7 cellular contexts compared by ENCODE assay signal in genomic region chr16:56681939-56682702, GRCh38. TPM values are rescaled to one million over a fixed set of nuclear protein-coding genes. Genes with fewer than 3 reads are reported as not detected.
DNase-seq lines count a peak whose midpoint lies in the region; ATAC-seq, FAIRE-seq and TF ChIP-seq lines count a peak whose summit lies in the region.

TSS of gene MT1X (plus strand) at chr16:56682470. CDS start at chr16:56682541, 71 bp downstream.

- TF ChIP-seq CTCF in astrocyte (IDR thresholded peaks at IDR 0.05; ENCODE audit: insufficient read depth, low read depth, low read length): no peak
- TF ChIP-seq CTCF in hepatocyte (IDR thresholded peaks at IDR 0.05; ENCODE audit: poor library complexity): no peak
- no peak for TF ChIP-seq CTCF in retinal pigment epithelial cell (conservative IDR thresholded peaks at IDR 0.05; ENCODE audit: low read depth, low read length)

- peaks cover 54% of the 10 kb centered on the region for H3K27me3 Mint-ChIP-seq in astrocyte (ENCODE audit: low read depth, unreplicated experiment)

- H3K4me3 ChIP-seq in astrocyte (ENCODE audit: insufficient read depth, low read depth, low read length): peak within 1 kb of the TSS; percentile 80
- peak within 1 kb of the TSS; percentile 29 for H3K4me3 ChIP-seq in hepatocyte
- peak within 1 kb of the TSS; percentile 70 for H3K4me3 ChIP-seq in retinal pigment epithelial cell (ENCODE audit: low read length)

- peaks cover 10% of the 10 kb centered on the region for H3K9me3 Mint-ChIP-seq in astrocyte (ENCODE audit: unreplicated experiment)

- FAIRE-seq in astrocyte (lab: Jason Lieb, UNC): no peak

- H3K4me2 ChIP-seq in astrocyte (ENCODE audit: low read length) (peak within 1 kb of the TSS; percentile 95), hepatocyte (peak within 1 kb of the TSS; percentile 78)

- peak; percentile 85 for TF ChIP-seq POLR2A in GM18505 (IDR thresholded peaks at IDR 0.05; ENCODE audit: borderline replicate concordance, extremely low read depth, insufficient read depth, insufficient read length)

- H2AFZ ChIP-seq in astrocyte (ENCODE audit: low read depth, low read length) (peak within 1 kb of the TSS; percentile 94), hepatocyte (peak within 1 kb of the TSS; percentile 43)

- peak within 1 kb of the TSS; percentile 63 for H3K27ac Mint-ChIP-seq in astrocyte (ENCODE audit: unreplicated experiment)

- H3K4me1 ChIP-seq in astrocyte (ENCODE audit: insufficient read depth, low read length) (peaks cover 14% of the 10 kb centered on the region), hepatocyte (ENCODE audit: insufficient read depth) (peaks cover 7% of the 10 kb centered on the region)

- ATAC-seq in GM18505 (IDR thresholded peaks at IDR 0.05; ENCODE audit: unreplicated experiment) (peak; percentile 97), HG02938 (IDR thresholded peaks at IDR 0.05; ENCODE audit: unreplicated experiment) (peak; percentile 93)

- H3K9me3 ChIP-seq in astrocyte (ENCODE audit: insufficient read depth, low read depth, low read length) (peaks cover 3% of the 10 kb centered on the region), hepatocyte (ENCODE audit: low read depth) (no peaks in the 10 kb centered on the region)

- DNase-seq in NCI-H1930 (lab: John Stamatoyannopoulos, UW) (peak; percentile 60 to 65), T-helper 22 cell (ENCODE audit: low read depth) (peak; percentile 81), astrocyte (ENCODE audit: low read depth) (peak; percentile 76), hepatocyte (ENCODE audit: low spot score) (peak; percentile 93), retinal pigment epithelial cell (ENCODE audit: low read depth) (no peak)

- 2% methylated on average over 47 of the region's 49 CpGs for WGBS in hepatocyte (ENCODE audit: low lambda C conversion rate, missing lambda C conversion rate)

- peak within 1 kb of the TSS; percentile 86 for H3K4me3 Mint-ChIP-seq in astrocyte (ENCODE audit: unreplicated experiment)

- H3K27ac ChIP-seq in astrocyte (ENCODE audit: low read depth, low read length) (peak within 1 kb of the TSS; percentile 40), hepatocyte (no peak within 1 kb of the TSS)

- H3K27me3 ChIP-seq in astrocyte (ENCODE audit: insufficient read depth, low read length) (peaks cover 5% of the 10 kb centered on the region), hepatocyte (peaks cover 23% of the 10 kb centered on the region)

- H4K20me1 ChIP-seq in astrocyte (ENCODE audit: insufficient read depth, low read length) (no peaks in the 10 kb centered on the region), hepatocyte (ENCODE audit: insufficient read depth, poor library complexity, severe bottlenecking) (no peaks in the 10 kb centered on the region)

- H3K36me3 Mint-ChIP-seq in astrocyte (ENCODE audit: low read depth, unreplicated experiment): peaks cover 3% of the 10 kb centered on the region

- peaks cover 3% of the 10 kb centered on the region for H3K4me1 Mint-ChIP-seq in astrocyte (ENCODE audit: low read depth, unreplicated experiment)

- peak within 1 kb of the TSS; percentile 86 for H3K9ac ChIP-seq in astrocyte (ENCODE audit: low read length)

- H3K9me2 ChIP-seq in hepatocyte (replicated peaks; ENCODE audit: insufficient read depth): no peaks in the 10 kb centered on the region

- no peaks in the 10 kb centered on the region for H3K79me2 ChIP-seq in astrocyte (ENCODE audit: insufficient read depth, low read length)
- no peaks in the 10 kb centered on the region for H3K79me2 ChIP-seq in hepatocyte

- H3K36me3 ChIP-seq in astrocyte (ENCODE audit: insufficient read depth, low read length) (no peaks in the 10 kb centered on the region), hepatocyte (replicated peaks; ENCODE audit: insufficient read depth, low read depth) (no peaks in the 10 kb centered on the region)

RNA-seq across cellular contexts. Expression of gene MT1X, which starts in this region (rescaled TPM):
- total RNA-seq in astrocyte (7.0 and 9.7 TPM in 2 replicates), hepatocyte (39.8 and 52.0 TPM in 2 replicates)
- 121 and 127 TPM in 2 replicates for polyA plus RNA-seq in hepatocyte

Comparison
In these comparisons a context has a peak if more than half of its experiments do, and no peak if none do; other contexts are left out.
1. H3K4me3 ChIP-seq: peak in every context shown above with its lines; median percentile 80 in astrocyte; 70 in retinal pigment epithelial cell; 29 in hepatocyte.